Comparison of ENCODE assay signal across 10 cellular contexts in the genomic region with DNA sequence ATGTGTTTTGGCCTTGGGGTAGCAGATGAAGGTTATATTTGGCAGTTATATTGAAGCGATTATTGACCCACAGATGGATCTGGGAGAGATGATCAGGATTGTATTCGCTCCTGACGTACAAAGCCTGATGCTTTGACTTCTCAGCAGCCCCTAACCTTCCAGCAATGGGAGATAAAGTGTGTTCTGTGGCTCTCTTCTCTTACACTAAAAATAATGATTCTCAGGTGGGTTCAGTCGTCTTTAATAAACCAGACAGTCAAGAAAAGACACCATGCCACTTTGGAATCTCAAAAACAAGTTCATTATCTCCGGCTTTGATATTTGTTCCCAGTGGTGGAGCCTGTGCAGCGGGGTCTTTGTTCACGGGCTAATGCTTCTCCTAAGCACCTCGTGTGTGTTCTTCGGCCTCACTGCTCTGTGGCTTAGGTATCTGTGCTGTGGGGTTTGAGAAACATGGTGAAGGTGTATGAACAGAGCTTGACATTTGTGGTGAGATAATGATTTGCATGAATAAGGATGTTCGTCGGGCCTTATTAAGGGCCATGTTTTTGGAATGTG. TPM values are rescaled to one million over a fixed set of nuclear protein-coding genes. Genes with fewer than 3 reads are reported as not detected.
DNase-seq lines count a peak whose midpoint lies in the region; ATAC-seq, FAIRE-seq and TF ChIP-seq lines count a peak whose summit lies in the region.
"Had no signal": no experiment of that assay in that cellular context is flagged by ENCODE, and none has a peak within 500 bp of the region (broad histone marks: within the 10 kb centered on the region; RNA-seq: fewer than 3 reads in every experiment).

No MANE protein-coding gene starts in this region.

- intact Hi-C loops in heart left ventricle (cut with DNase I) (no loop called here), Right ventricle myocardium inferior (cut with DNase I) (loop anchor here (10.0 kb wide), 1 partner anchor 908 kb away; a partner anchor contains a TSS), uterus (cut with DNase I; ENCODE audit: low total_unique reads) (no loop called here)

- peaks cover 0 to 4% (median 0%) of the 10 kb centered on the region in 12 donors for H3K9me3 ChIP-seq in heart left ventricle
- H3K9me3 ChIP-seq in mesodermal cell (ENCODE audit: control insufficient read depth, low read length), result peaks cover 8% of the 10 kb centered on the region
- no peaks in the 10 kb centered on the region for H3K9me3 ChIP-seq in uterus

- H3K4me1 Mint-ChIP-seq in brain, result peaks cover 55% of the 10 kb centered on the region

- WGBS in heart left ventricle, 4 donors, result 45 to 51% (median 49%) methylated on average over 11 of the region's 11 CpGs
- WGBS in mesodermal cell (ENCODE audit: insufficient coverage in 2 of 2), 2 experiments, result 76 to 85% methylated on average over 10 of the region's 11 CpGs

- H3K27me3 Mint-ChIP-seq in brain, result peaks cover 21% of the 10 kb centered on the region

- peaks cover 23% of the 10 kb centered on the region for H3K36me3 Mint-ChIP-seq in brain

- TF ChIP-seq POLR2A in heart left ventricle (IDR thresholded peaks at IDR 0.05) (no peak), uterus (IDR thresholded peaks at IDR 0.05) (no peak)

- TF ChIP-seq CTCF in heart left ventricle (IDR thresholded peaks at IDR 0.05), result no peak
- no peak for TF ChIP-seq CTCF in brain (conservative IDR thresholded peaks at IDR 0.05)
- no peak for TF ChIP-seq CTCF in uterus (IDR thresholded peaks at IDR 0.05)

- H3K36me3 ChIP-seq in heart left ventricle (no peaks in the 10 kb centered on the region), mesodermal cell (ENCODE audit: control insufficient read depth, insufficient read depth, low read length) (peaks cover 12% of the 10 kb centered on the region), uterus (no peaks in the 10 kb centered on the region)

- no peaks in the 10 kb centered on the region for H3K27me3 ChIP-seq in heart left ventricle
- no peaks in the 10 kb centered on the region for H3K27me3 ChIP-seq in uterus
- H3K27me3 ChIP-seq: foreskin keratinocyte had no signal

- H3K4me3 ChIP-seq in heart left ventricle, result peak overlapping the region in 10 of 12 donors; percentile 77 to 100 (median 99)
- peak overlapping the region; percentile 27 for H3K4me3 ChIP-seq in mesodermal cell (ENCODE audit: extremely low read depth, insufficient read depth, low read length, poor library complexity, severe bottlenecking)
- peak overlapping the region; percentile 92 to 98 for H3K4me3 ChIP-seq in uterus

- no peak for ATAC-seq in heart left ventricle
- ATAC-seq in Right ventricle myocardium inferior, result no peak
- no peak for ATAC-seq in GM19023 (IDR thresholded peaks at IDR 0.05; ENCODE audit: unreplicated experiment)
- ATAC-seq: foreskin keratinocyte had no signal

- peaks cover 0 to 6% (median 0%) of the 10 kb centered on the region in 5 experiments for H3K9me3 Mint-ChIP-seq in brain

- H3K4me1 ChIP-seq in heart left ventricle (peaks cover 8 to 51% (median 32%) of the 10 kb centered on the region in 12 donors), mesodermal cell (ENCODE audit: control insufficient read depth, insufficient read depth, low read length, poor library complexity, severe bottlenecking) (peaks cover 13% of the 10 kb centered on the region), uterus (peaks cover 0 to 3% of the 10 kb centered on the region in 2 donors)

- H3K27ac ChIP-seq in heart left ventricle (peak overlapping the region in 11 of 12 donors; percentile 16 to 96 (median 91)), mesodermal cell (ENCODE audit: low read depth, low read length, severe bottlenecking) (no peak overlapping the region), uterus (peak overlapping the region; percentile 85 to 92)
- H3K27ac ChIP-seq: foreskin keratinocyte had no signal

- peak overlapping the region; percentile 67 to 95 (median 87) for H3K27ac Mint-ChIP-seq in brain

- FAIRE-seq in urothelium cell line (lab: Jason Lieb, UNC), result no peak

- DNase-seq in heart left ventricle (no peak), Right ventricle myocardium inferior (ENCODE audit: missing footprints) (no peak), uterus (no peak), NCI-H187 (lab: John Stamatoyannopoulos, UW) (no peak), urothelium cell line (ENCODE audit: low spot score) (no peak)
- DNase-seq: foreskin keratinocyte, NCI-H1092 had no signal

- peak overlapping the region; percentile 85 to 88 (median 87) for H3K4me3 Mint-ChIP-seq in brain

RNA-seq across cellular contexts. Expression of a gene that starts 1.6 kb away (rescaled TPM):
- 10 to 100 TPM in 7 of 9 donors, 1 to 10 TPM in 2; 7.4 to 19.8 (median 11.6) TPM for total RNA-seq in heart left ventricle
- 10 to 100 TPM in 1 of 2 donors, 1 to 10 TPM in 1; 7.7 to 13.3 TPM for polyA plus RNA-seq in heart left ventricle
- 10.8 TPM for total RNA-seq in Right ventricle myocardium inferior
- polyA plus RNA-seq in brain (ENCODE audit: insufficient read depth, low read depth, low replicate concordance), result 25.4 TPM
- 20.4 TPM for polyA plus RNA-seq in mesodermal cell (2013, experiment 1 of 2)
- polyA plus RNA-seq in mesodermal cell (2013, experiment 2 of 2), result 18.7 TPM
- total RNA-seq in uterus, result 10 to 100 TPM in 3 of 4 donors, 1 to 10 TPM in 1; 2.6 to 31.6 (median 14.4) TPM

RNA-seq across cellular contexts. Expression of a gene that starts 45.8 kb away (rescaled TPM):
- total RNA-seq in heart left ventricle (100 to 1,000 TPM in 1 of 9 donors, 10 to 100 TPM in 8; 23.5 to 116 (median 33.4) TPM), Right ventricle myocardium inferior (49.6 TPM), uterus (100 to 1,000 TPM in 3 of 4 donors, 10 to 100 TPM in 1; 52.1 to 161 (median 127) TPM)
- polyA plus RNA-seq in heart left ventricle (10 to 100 TPM; 20.5 to 35.1 TPM), brain (ENCODE audit: insufficient read depth, low read depth, low replicate concordance) (9.8 TPM)
- polyA plus RNA-seq in mesodermal cell (2013, experiment 1 of 2), result 40.5 TPM
- 31.3 TPM for polyA plus RNA-seq in mesodermal cell (2013, experiment 2 of 2)
- total RNA-seq: foreskin keratinocyte had no signal

RNA-seq across cellular contexts. Expression of a gene that starts 53.7 kb away (rescaled TPM):
- total RNA-seq in heart left ventricle, result 10 to 100 TPM; 12.9 to 38.0 (median 17.6) TPM
- 10 to 100 TPM; 17.8 to 26.5 TPM for polyA plus RNA-seq in heart left ventricle
- total RNA-seq in Right ventricle myocardium inferior, result 20.3 TPM
- polyA plus RNA-seq in brain (ENCODE audit: insufficient read depth, low read depth, low replicate concordance), result 41.5 TPM
- 25.9 TPM for polyA plus RNA-seq in mesodermal cell (2013, experiment 1 of 2)
- polyA plus RNA-seq in mesodermal cell (2013, experiment 2 of 2), result 16.1 TPM
- total RNA-seq in uterus, result 100 to 1,000 TPM in 1 of 4 donors, 10 to 100 TPM in 2, 1 to 10 TPM in 1; 6.4 to 153 (median 42.1) TPM

Comparison
In these comparisons a context has a peak if more than half of its experiments do, and no peak if none do; other contexts are left out.
1. H3K4me3 ChIP-seq: peak in every context shown above with its lines; median percentile 99 in heart left ventricle; 95 in uterus; 27 in mesodermal cell.